8 cellular contexts compared by ENCODE assay signal in genomic region chr15:90529008-90529368, GRCh38. TPM values are rescaled to one million over a fixed set of nuclear protein-coding genes. Genes with fewer than 3 reads are reported as not detected.
DNase-seq lines count a peak whose midpoint lies in the region; ATAC-seq, FAIRE-seq and TF ChIP-seq lines count a peak whose summit lies in the region.

No MANE protein-coding gene starts in this region.

- peaks cover 14% of the 10 kb centered on the region for H3K4me1 ChIP-seq in astrocyte (ENCODE audit: insufficient read depth, low read length)
- H3K4me1 ChIP-seq in lower lobe of right lung, result peaks cover 22% of the 10 kb centered on the region
- H3K4me1 ChIP-seq in transverse colon, result peaks cover 7 to 27% (median 15%) of the 10 kb centered on the region in 4 donors

- no peak for TF ChIP-seq POLR2A in transverse colon (IDR thresholded peaks at IDR 0.05)

- CTCF ChIA-PET in activated naive CD4-positive, alpha-beta T cell treated with anti-CD3 and anti-CD28 coated beads, Interleukin-2, amount 10 ng/mL, durations not matched to agents 7 days and 5 days (lab: Charles Lee), result interaction anchor here (0.7 to 1.0 kb wide), 2 partner anchors 168 to 406 kb away, joined by 3 read pairs; partner anchors contain the start of gene UNC45A

- peaks cover 44% of the 10 kb centered on the region for H3K4me1 Mint-ChIP-seq in activated naive CD4-positive, alpha-beta T cell treated with anti-CD3 and anti-CD28 coated beads, Interleukin-2, amount 10 ng/mL, durations not matched to agents 7 days and 5 days
- H3K4me1 Mint-ChIP-seq in astrocyte (ENCODE audit: low read depth, unreplicated experiment), result peaks cover 4% of the 10 kb centered on the region

- H3K4me2 ChIP-seq in astrocyte (ENCODE audit: low read length), result peak overlapping the region; percentile 100

- WGBS in transverse colon (ENCODE audit: low coverage in 1 of 2), 2 donors, result 60 to 83% methylated on average over 4 to 16 of the region's 16 CpGs

- H3K9me3 Mint-ChIP-seq in activated naive CD4-positive, alpha-beta T cell treated with anti-CD3 and anti-CD28 coated beads, Interleukin-2, amount 10 ng/mL, durations not matched to agents 7 days and 5 days, result no peaks in the 10 kb centered on the region
- H3K9me3 Mint-ChIP-seq in astrocyte (ENCODE audit: unreplicated experiment), result peaks cover 3% of the 10 kb centered on the region

- H3K27me3 ChIP-seq in astrocyte (ENCODE audit: insufficient read depth, low read length), result no peaks in the 10 kb centered on the region
- no peaks in the 10 kb centered on the region for H3K27me3 ChIP-seq in lower lobe of right lung (ENCODE audit: low read depth)
- H3K27me3 ChIP-seq in transverse colon, result no peaks in the 10 kb centered on the region

- peak overlapping the region; percentile 85 for H3K9ac ChIP-seq in astrocyte (ENCODE audit: low read length)

- intact Hi-C loops in lower lobe of right lung (cut with DNase I) (no loop called here), transverse colon (cut with DNase I; ENCODE audit: low total_unique reads) (loop anchor here (10.0 kb wide), 1 partner anchor 86 kb away; no protein-coding TSS in a partner anchor)

- H3K4me3 ChIP-seq in astrocyte (ENCODE audit: insufficient read depth, low read depth, low read length), result no peak overlapping the region
- H3K4me3 ChIP-seq in lower lobe of right lung, result peak overlapping the region; percentile 89
- peak overlapping the region in 3 of 4 donors; percentile 66 to 84 (median 67) for H3K4me3 ChIP-seq in transverse colon

- DNase-seq in activated naive CD4-positive, alpha-beta T cell treated with anti-CD3 and anti-CD28 coated beads, Interleukin-2, amount 10 ng/mL, durations not matched to agents 7 days and 5 days, result no peak
- no peak for DNase-seq in activated naive CD4-positive, alpha-beta T cell treated with anti-CD3 and anti-CD28 coated beads, Interleukin-2, amount 50 U/mL, for 16 hours
- DNase-seq in astrocyte (ENCODE audit: low read depth), result no peak
- no peak for DNase-seq in lower lobe of right lung
- no peak for DNase-seq in transverse colon
- no peak for DNase-seq in NCI-H82 treated with DMSO at 0.1 percent for 48 hours (lab: John Stamatoyannopoulos, UW; ENCODE audit: unreplicated experiment)

- peak overlapping the region; percentile 77 for H3K4me3 Mint-ChIP-seq in activated naive CD4-positive, alpha-beta T cell treated with anti-CD3 and anti-CD28 coated beads, Interleukin-2, amount 10 ng/mL, durations not matched to agents 7 days and 5 days
- H3K4me3 Mint-ChIP-seq in astrocyte (ENCODE audit: unreplicated experiment), result peak overlapping the region; percentile 85

- H4K20me1 ChIP-seq in astrocyte (ENCODE audit: insufficient read depth, low read length), result peaks cover 31% of the 10 kb centered on the region

- H3K27ac ChIP-seq in astrocyte (ENCODE audit: low read depth, low read length) (no peak overlapping the region), lower lobe of right lung (peak overlapping the region; percentile 89), transverse colon (peak overlapping the region; percentile 92 to 96 (median 94))

- H3K9me3 ChIP-seq in astrocyte (ENCODE audit: insufficient read depth, low read depth, low read length) (no peaks in the 10 kb centered on the region), lower lobe of right lung (no peaks in the 10 kb centered on the region), transverse colon (no peaks in the 10 kb centered on the region)

- TF ChIP-seq CTCF in astrocyte (IDR thresholded peaks at IDR 0.05; ENCODE audit: insufficient read depth, low read depth, low read length) (no peak), lower lobe of right lung (IDR thresholded peaks at IDR 0.05) (no peak), transverse colon (IDR thresholded peaks at IDR 0.05) (no peak)

- H3K27me3 Mint-ChIP-seq in activated naive CD4-positive, alpha-beta T cell treated with anti-CD3 and anti-CD28 coated beads, Interleukin-2, amount 10 ng/mL, durations not matched to agents 7 days and 5 days, result no peaks in the 10 kb centered on the region
- no peaks in the 10 kb centered on the region for H3K27me3 Mint-ChIP-seq in astrocyte (ENCODE audit: low read depth, unreplicated experiment)

- H3K36me3 ChIP-seq in astrocyte (ENCODE audit: insufficient read depth, low read length), result no peaks in the 10 kb centered on the region
- H3K36me3 ChIP-seq in lower lobe of right lung, result no peaks in the 10 kb centered on the region
- H3K36me3 ChIP-seq in transverse colon, result no peaks in the 10 kb centered on the region

- H2AFZ ChIP-seq in astrocyte (ENCODE audit: low read depth, low read length), result peak overlapping the region; percentile 84

- H3K36me3 Mint-ChIP-seq in activated naive CD4-positive, alpha-beta T cell treated with anti-CD3 and anti-CD28 coated beads, Interleukin-2, amount 10 ng/mL, durations not matched to agents 7 days and 5 days, result peaks cover 23% of the 10 kb centered on the region
- H3K36me3 Mint-ChIP-seq in astrocyte (ENCODE audit: low read depth, unreplicated experiment), result no peaks in the 10 kb centered on the region

- no peak for ATAC-seq in lower lobe of right lung
- no peak for ATAC-seq in HG03460 (IDR thresholded peaks at IDR 0.05; ENCODE audit: unreplicated experiment)
- no peak for ATAC-seq in GM21515 (IDR thresholded peaks at IDR 0.05; ENCODE audit: unreplicated experiment)

- no peak for FAIRE-seq in astrocyte (lab: Jason Lieb, UNC)

- no peak for TF ChIP-seq EP300 in transverse colon (IDR thresholded peaks at IDR 0.05; ENCODE audit: low read depth)

- in situ Hi-C loops in transverse colon (cut with MboI; ENCODE audit: low pct_ligation_motif_present in 1 of 4, low pct_unique_long_range_greater_than_20kb in 1 of 4, low sequenced_read_pairs in 3 of 4), result no loop called here

- H3K79me2 ChIP-seq in astrocyte (ENCODE audit: insufficient read depth, low read length), result peaks cover 35% of the 10 kb centered on the region

- H3K27ac Mint-ChIP-seq in activated naive CD4-positive, alpha-beta T cell treated with anti-CD3 and anti-CD28 coated beads, Interleukin-2, amount 10 ng/mL, durations not matched to agents 7 days and 5 days, result peak overlapping the region; percentile 90
- H3K27ac Mint-ChIP-seq in astrocyte (ENCODE audit: unreplicated experiment), result peak overlapping the region; percentile 26

RNA-seq across cellular contexts. Expression of gene CRTC3, which starts 0.7 kb away (rescaled TPM):
- 21.4 and 22.2 TPM in 2 replicates for total RNA-seq in astrocyte
- total RNA-seq in lower lobe of right lung, result 40.6 TPM
- 10 to 100 TPM; 23.0 to 35.9 (median 24.1) TPM for total RNA-seq in transverse colon
